12 cellular contexts compared by ENCODE assay signal in genomic region chr19:19445911-19446361, GRCh38. TPM values are rescaled to one million over a fixed set of nuclear protein-coding genes. Genes with fewer than 3 reads are reported as not detected.
A peak's percentile ranks its signal among the peaks of the same experiment; 100 is the strongest.
DNase-seq lines count a peak whose midpoint lies in the region; ATAC-seq, FAIRE-seq and TF ChIP-seq lines count a peak whose summit lies in the region.
"Had no signal": no experiment of that assay in that cellular context is flagged by ENCODE, and none has a peak within 500 bp of the region (broad histone marks: within the 10 kb centered on the region; RNA-seq: fewer than 3 reads in every experiment).

No MANE protein-coding gene starts in this region.

- peaks cover 25% of the 10 kb centered on the region for H3K36me3 Mint-ChIP-seq in activated CD8-positive, alpha-beta T cell treated with anti-CD3 and anti-CD28 coated beads for 36 hours (ENCODE audit: low read depth)
- H3K36me3 Mint-ChIP-seq in natural killer cell, result no peaks in the 10 kb centered on the region

- no peak for DNase-seq in GM12891 (ENCODE audit: insufficient read length, low spot score)
- peak; percentile 64 for DNase-seq in activated CD8-positive, alpha-beta T cell treated with anti-CD3 and anti-CD28 coated beads for 36 hours
- DNase-seq in natural killer cell, result no peak
- no peak for DNase-seq in DMS114 treated with DMSO at 0.1 percent for 48 hours (lab: John Stamatoyannopoulos, UW; ENCODE audit: unreplicated experiment)
- DNase-seq in LoVo (ENCODE audit: low spot score), result no peak
- no peak for DNase-seq in tibial nerve (ENCODE audit: low spot score in 2 of 2)
- DNase-seq in KG1 (lab: John Stamatoyannopoulos, UW), result no peak
- DNase-seq: GF-D8; NCI-H510A; stimulated activated naive CD4-positive, alpha-beta T cell had no signal

- no peak for TF ChIP-seq CTCF in activated CD8-positive, alpha-beta T cell treated with anti-CD3 and anti-CD28 coated beads for 36 hours (IDR thresholded peaks at IDR 0.05)
- TF ChIP-seq CTCF in natural killer cell (IDR thresholded peaks at IDR 0.05), result no peak
- TF ChIP-seq CTCF in tibial nerve (IDR thresholded peaks at IDR 0.05), result no peak

- H3K4me1 Mint-ChIP-seq in activated CD8-positive, alpha-beta T cell treated with anti-CD3 and anti-CD28 coated beads for 36 hours (ENCODE audit: low read depth), result peaks cover 74% of the 10 kb centered on the region
- peaks cover 71 to 72% of the 10 kb centered on the region in 2 donors for H3K4me1 Mint-ChIP-seq in natural killer cell

- peak overlapping the region in 1 of 4 donors; percentile 6 for H3K27ac ChIP-seq in tibial nerve

- TF ChIP-seq EP300 in tibial nerve (IDR thresholded peaks at IDR 0.05), result no peak

- no peaks in the 10 kb centered on the region for H3K9me3 ChIP-seq in tibial nerve

- H3K9me3 Mint-ChIP-seq in activated CD8-positive, alpha-beta T cell treated with anti-CD3 and anti-CD28 coated beads for 36 hours, result peaks cover 2% of the 10 kb centered on the region
- H3K9me3 Mint-ChIP-seq in natural killer cell, result no peaks in the 10 kb centered on the region

- no peaks in the 10 kb centered on the region for H3K27me3 ChIP-seq in tibial nerve

- H3K36me3 ChIP-seq in tibial nerve, result no peaks in the 10 kb centered on the region

- peak; percentile 64 for FAIRE-seq in GM12891 (lab: Jason Lieb, UNC)

- H3K27ac Mint-ChIP-seq in activated CD8-positive, alpha-beta T cell treated with anti-CD3 and anti-CD28 coated beads for 36 hours, result peak overlapping the region; percentile 72
- peak overlapping the region; percentile 78 to 83 for H3K27ac Mint-ChIP-seq in natural killer cell

- POLR2A ChIA-PET in activated CD8-positive, alpha-beta T cell treated with anti-CD3 and anti-CD28 coated beads for 36 hours (lab: Charles Lee), result interaction anchor here (0.7 to 1.9 kb wide), 3 partner anchors 12 to 36 kb away, joined by 3 to 8 read pairs (median 3); no protein-coding TSS in a partner anchor

- ATAC-seq in HG02759 (IDR thresholded peaks at IDR 0.05; ENCODE audit: unreplicated experiment) (peak; percentile 56), natural killer cell (peak; percentile 56 to 65 (median 61))
- ATAC-seq in activated CD8-positive, alpha-beta T cell treated with anti-CD3 and anti-CD28 coated beads for 36 hours, result peak; percentile 66

- no peak overlapping the region for H3K4me3 Mint-ChIP-seq in activated CD8-positive, alpha-beta T cell treated with anti-CD3 and anti-CD28 coated beads for 36 hours
- H3K4me3 Mint-ChIP-seq in natural killer cell, result peak overlapping the region; percentile 74

- TF ChIP-seq POLR2A in GM12891 (IDR thresholded peaks at IDR 0.05; ENCODE audit: low read depth, low read length) (no peak), tibial nerve (IDR thresholded peaks at IDR 0.05) (no peak)

- CTCF ChIA-PET in activated CD8-positive, alpha-beta T cell treated with anti-CD3 and anti-CD28 coated beads for 36 hours (lab: Charles Lee), result interaction anchor here (1.3 kb wide), 1 partner anchor 29 kb away, joined by 4 read pairs; no protein-coding TSS in a partner anchor

- 76 to 77% methylated on average over 9 of the region's 9 CpGs for WGBS in tibial nerve, 2 donors

- no peak overlapping the region for H3K4me3 ChIP-seq in tibial nerve
- H3K4me3 ChIP-seq: lung had no signal

- peaks cover 0 to 30% (median 16%) of the 10 kb centered on the region in 4 donors for H3K4me1 ChIP-seq in tibial nerve

- no peaks in the 10 kb centered on the region for H3K27me3 Mint-ChIP-seq in activated CD8-positive, alpha-beta T cell treated with anti-CD3 and anti-CD28 coated beads for 36 hours
- H3K27me3 Mint-ChIP-seq in natural killer cell (ENCODE audit: low read depth in 2 of 2), result no peaks in the 10 kb centered on the region

- intact Hi-C loops in activated CD8-positive, alpha-beta T cell treated with anti-CD3 and anti-CD28 coated beads for 36 hours (cut with micrococcal nuclease), result no loop called here
- intact Hi-C loops in natural killer cell (cut with micrococcal nuclease), result loop anchor here (2.0 to 5.0 kb wide), 2 partner anchors 15 to 39 kb away; partner anchors contain the start of gene GATAD2A

TF ChIP-seq in GM12891, 5 proteins besides CTCF, POLR2A, EP300 and RAD21:
- TF ChIP-seq POLR2AphosphoS5 (IDR thresholded peaks at IDR 0.05; ENCODE audit: low read depth, low read length), result no peak
- TF ChIP-seq SPI1 (IDR thresholded peaks at IDR 0.05; ENCODE audit: low read depth, low read length), result peak; percentile 80
- peak; percentile 77; the same call in 1 of the 2 replicates for TF ChIP-seq POU2F2 (IDR thresholded peaks at IDR 0.05; ENCODE audit: low read depth, low read length)
- no peak for TF ChIP-seq TAF1 (IDR thresholded peaks at IDR 0.05; ENCODE audit: low read depth, low read length)

RNA-seq across cellular contexts. Expression of gene GATAD2A, which starts 40.5 kb away (rescaled TPM):
- 24.8 TPM for polyA plus RNA-seq in GM12891 (2012; ENCODE audit: low read depth, missing spikeins)
- total RNA-seq in activated CD8-positive, alpha-beta T cell treated with anti-CD3 and anti-CD28 coated beads for 36 hours, result 100 to 1,000 TPM; 132 to 136 TPM
- total RNA-seq in natural killer cell (100 to 1,000 TPM; 209 to 232 (median 230) TPM), tibial nerve (10 to 100 TPM; 34.1 to 69.6 (median 36.8) TPM)
